Comparison of ENCODE assay signal across 8 cellular contexts in the genomic region with DNA sequence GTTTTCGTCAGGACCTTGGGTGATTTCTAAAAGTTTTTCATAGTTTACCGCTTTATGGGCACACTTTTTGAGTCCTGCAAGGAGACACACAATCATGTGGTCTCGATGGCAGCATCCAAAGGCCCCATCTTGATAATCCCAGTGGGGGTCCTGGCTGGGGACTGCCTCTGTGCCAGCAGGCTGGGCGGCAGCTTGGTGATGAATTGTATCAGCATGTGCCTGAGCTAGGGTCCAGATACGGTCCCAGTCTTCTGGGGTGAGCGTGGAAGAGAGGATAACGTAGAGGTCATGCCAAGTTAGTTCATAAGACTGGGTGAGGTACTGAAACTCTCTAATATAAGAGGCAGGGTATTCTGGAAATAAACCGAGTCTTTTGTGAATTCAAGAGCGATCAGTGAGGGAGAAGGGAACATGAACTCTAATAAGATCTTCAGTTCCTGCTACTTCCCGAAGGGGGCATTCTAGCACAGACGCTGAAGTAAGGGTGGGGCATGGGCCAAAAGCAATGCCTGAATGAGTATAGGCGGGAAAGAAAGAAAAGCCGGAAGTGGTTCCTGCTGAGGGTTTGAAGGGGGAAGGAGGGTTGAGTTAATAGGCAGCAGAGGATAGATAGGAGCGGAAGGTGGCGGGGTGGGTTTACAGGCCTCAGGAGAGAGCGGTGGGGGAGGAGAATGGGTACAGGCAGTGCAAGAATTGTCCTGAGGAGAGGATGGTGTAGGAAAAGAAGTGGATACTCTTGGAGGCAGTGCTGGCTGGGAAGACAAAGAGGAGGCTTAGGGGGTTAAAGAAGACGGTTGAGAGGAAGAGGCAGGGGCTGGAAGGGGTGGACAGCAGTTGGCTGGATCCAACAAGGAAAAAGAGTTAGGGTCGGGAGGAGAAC. TPM values are rescaled to one million over a fixed set of nuclear protein-coding genes. Genes with fewer than 3 reads are reported as not detected.
DNase-seq lines count a peak whose midpoint lies in the region; ATAC-seq, FAIRE-seq and TF ChIP-seq lines count a peak whose summit lies in the region.

No MANE protein-coding gene starts in this region.

- peak overlapping the region; percentile 40 for H3K9ac ChIP-seq in endodermal cell (ENCODE audit: extremely low read depth, low read length, poor library complexity, severe bottlenecking)

- H3K36me3 ChIP-seq in endodermal cell (ENCODE audit: control insufficient read depth, insufficient read depth, low read length): peaks cover 6% of the 10 kb centered on the region
- peaks cover 7% of the 10 kb centered on the region for H3K36me3 ChIP-seq in mesodermal cell (ENCODE audit: control insufficient read depth, insufficient read depth, low read length)

- no peaks in the 10 kb centered on the region for H3K27me3 ChIP-seq in endodermal cell (ENCODE audit: control insufficient read depth, insufficient read depth, low read length, poor library complexity, severe bottlenecking)

- H3K9me3 ChIP-seq in endodermal cell (ENCODE audit: control insufficient read depth, low read length): no peaks in the 10 kb centered on the region
- H3K9me3 ChIP-seq in mesodermal cell (ENCODE audit: control insufficient read depth, low read length): no peaks in the 10 kb centered on the region

- peak; percentile 74 for TF ChIP-seq CTCF in GM12865 (IDR thresholded peaks at IDR 0.05; ENCODE audit: insufficient read depth, low read depth, low read length, missing control alignments)
- peak; percentile 80 for TF ChIP-seq CTCF in endodermal cell (conservative IDR thresholded peaks at IDR 0.05)

- ATAC-seq in GM21381 (IDR thresholded peaks at IDR 0.05; ENCODE audit: unreplicated experiment): no peak

- H3K4me3 ChIP-seq in GM12865 (ENCODE audit: low read depth, low read length) (no peak overlapping the region), endodermal cell (ENCODE audit: low read length) (peak overlapping the region; percentile 76), mesodermal cell (ENCODE audit: extremely low read depth, insufficient read depth, low read length, poor library complexity, severe bottlenecking) (peak overlapping the region; percentile 30)

- no peak overlapping the region for H3K4me3 Mint-ChIP-seq in endodermal cell

- H3K27ac Mint-ChIP-seq in endodermal cell: peak overlapping the region; percentile 95

- peaks cover 5% of the 10 kb centered on the region for H3K9me3 Mint-ChIP-seq in endodermal cell

- H3K27ac ChIP-seq in endodermal cell (ENCODE audit: low read depth, low read length) (peak overlapping the region; percentile 54), mesodermal cell (ENCODE audit: low read depth, low read length, severe bottlenecking) (peak overlapping the region; percentile 74)

- no peaks in the 10 kb centered on the region for H3K27me3 Mint-ChIP-seq in endodermal cell (ENCODE audit: insufficient read depth)

- WGBS in endodermal cell (ENCODE audit: insufficient coverage in 1 of 2, insufficient read length in 1 of 2), 2 experiments: 30 to 36% methylated on average over 17 to 18 of the region's 18 CpGs
- WGBS in mesodermal cell (ENCODE audit: insufficient coverage in 2 of 2), 2 experiments: 27 to 35% methylated on average over 17 to 18 of the region's 18 CpGs

- H3K4me1 ChIP-seq in endodermal cell (ENCODE audit: control insufficient read depth, insufficient read depth, low read length) (peaks cover 15% of the 10 kb centered on the region), mesodermal cell (ENCODE audit: control insufficient read depth, insufficient read depth, low read length, poor library complexity, severe bottlenecking) (peaks cover 20% of the 10 kb centered on the region)

- H3K36me3 Mint-ChIP-seq in endodermal cell (ENCODE audit: low read depth): peaks cover 10% of the 10 kb centered on the region

- no peak for FAIRE-seq in HTR-8/SVneo (lab: Jason Lieb, UNC)

- peaks cover 26% of the 10 kb centered on the region for H3K4me1 Mint-ChIP-seq in endodermal cell

- peak; percentile 92 for DNase-seq in GM12865 (ENCODE audit: low read depth)
- peak; percentile 91 for DNase-seq in HTR-8/SVneo (ENCODE audit: insufficient read length, low spot score)
- peak; percentile 89 to 96 for DNase-seq in NOMO-1 (lab: John Stamatoyannopoulos, UW; ENCODE audit: unreplicated experiment in 2 of 2)
- peak; percentile 79 for DNase-seq in activated CD8-positive, alpha-beta memory T cell treated with anti-CD3 and anti-CD28 coated beads for 24 hours
- peak; percentile 95 for DNase-seq in endodermal cell
- peak; percentile 15 for DNase-seq in stimulated activated CD8-positive, alpha-beta memory T cell treated with anti-CD3 and anti-CD28 coated beads, Interleukin-15, amount 100 ng/mL, for 24 hours (ENCODE audit: low read depth)

RNA-seq across cellular contexts. Expression of gene ERVH48-1, which starts 1.6 kb away (rescaled TPM):
- total RNA-seq in endodermal cell: 100 to 1,000 TPM in 1 of 2 donors, 10 to 100 TPM in 1; 34.0 to 186 TPM
- 15.1 TPM for polyA plus RNA-seq in endodermal cell (2013, experiment 1 of 2)
- 15.2 TPM for polyA plus RNA-seq in endodermal cell (2013, experiment 2 of 2)
- 34.9 TPM for polyA plus RNA-seq in mesodermal cell (2013, experiment 1 of 2)
- 42.0 TPM for polyA plus RNA-seq in mesodermal cell (2013, experiment 2 of 2)

RNA-seq across cellular contexts. Expression of gene NDUFV3, which starts 30.7 kb away (rescaled TPM):
- 10 to 100 TPM; 25.8 to 27.2 TPM for total RNA-seq in endodermal cell
- polyA plus RNA-seq in endodermal cell (2013, experiment 1 of 2): 23.5 TPM
- 24.3 TPM for polyA plus RNA-seq in endodermal cell (2013, experiment 2 of 2)
- 30.8 TPM for polyA plus RNA-seq in mesodermal cell (2013, experiment 1 of 2)
- 28.9 TPM for polyA plus RNA-seq in mesodermal cell (2013, experiment 2 of 2)

RNA-seq across cellular contexts. Expression of gene WDR4, which starts 44.5 kb away (rescaled TPM):
- 10 to 100 TPM; 26.7 to 33.5 TPM for total RNA-seq in endodermal cell
- 9.5 TPM for polyA plus RNA-seq in endodermal cell (2013, experiment 1 of 2)
- 9.6 TPM for polyA plus RNA-seq in endodermal cell (2013, experiment 2 of 2)
- 6.7 TPM for polyA plus RNA-seq in mesodermal cell (2013, experiment 1 of 2)
- polyA plus RNA-seq in mesodermal cell (2013, experiment 2 of 2): 7.6 TPM

RNA-seq across cellular contexts. Expression of gene PKNOX1, which starts 50.6 kb away (rescaled TPM):
- 10 to 100 TPM; 25.9 to 29.9 TPM for total RNA-seq in endodermal cell
- polyA plus RNA-seq in endodermal cell (2013, experiment 1 of 2): 18.6 TPM
- 17.6 TPM for polyA plus RNA-seq in endodermal cell (2013, experiment 2 of 2)
- 24.1 TPM for polyA plus RNA-seq in mesodermal cell (2013, experiment 1 of 2)
- 22.2 TPM for polyA plus RNA-seq in mesodermal cell (2013, experiment 2 of 2)

Comparison
In these comparisons a context has a peak if more than half of its experiments do, and no peak if none do; other contexts are left out.
1. DNase-seq: peak in every context shown above with its lines; median percentile 95 in endodermal cell; 92 in NOMO-1; 92 in GM12865; 91 in HTR-8/SVneo; 79 in activated CD8-positive, alpha-beta memory T cell treated with anti-CD3 and anti-CD28 coated beads for 24 hours; 15 in stimulated activated CD8-positive, alpha-beta memory T cell treated with anti-CD3 and anti-CD28 coated beads, Interleukin-15, amount 100 ng/mL, for 24 hours.